2 cellular contexts compared by ENCODE assay signal in genomic region chr9:97808415-97808814, GRCh38.
TF ChIP-seq lines count a peak whose summit lies in the region.

No MANE protein-coding gene starts in this region.

TF ChIP-seq in GM23338, 12 proteins besides CTCF, POLR2A, EP300 and RAD21 (continued from another document):
- TF ChIP-seq STAT1 (IDR thresholded peaks at IDR 0.05; ENCODE audit: unreplicated experiment) (no peak), JUNB (IDR thresholded peaks at IDR 0.05; ENCODE audit: unreplicated experiment) (no peak), ETS1 (IDR thresholded peaks at IDR 0.05) (no peak), NANOG (IDR thresholded peaks at IDR 0.05; ENCODE audit: borderline replicate concordance) (no peak)

TF ChIP-seq in HepG2, 621 proteins besides CTCF, POLR2A, EP300 and RAD21 (continued from another document):
- TF ChIP-seq, protein P1, sequence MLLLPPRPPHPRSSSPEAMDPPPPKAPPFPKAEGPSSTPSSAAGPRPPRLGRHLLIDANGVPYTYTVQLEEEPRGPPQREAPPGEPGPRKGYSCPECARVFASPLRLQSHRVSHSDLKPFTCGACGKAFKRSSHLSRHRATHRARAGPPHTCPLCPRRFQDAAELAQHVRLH (CRISPR knock-in tag; IDR thresholded peaks at IDR 0.05; ENCODE audit: borderline replicate concordance, low read depth) = no peak
- no peak for TF ChIP-seq RFXANK (CRISPR knock-in tag; IDR thresholded peaks at IDR 0.05)
- no peak for TF ChIP-seq TSC22D2 (CRISPR knock-in tag; IDR thresholded peaks at IDR 0.05; ENCODE audit: borderline replicate concordance)
- no peak for TF ChIP-seq SMYD3 (CRISPR knock-in tag; IDR thresholded peaks at IDR 0.05)
- TF ChIP-seq ZFP1 (CRISPR knock-in tag; IDR thresholded peaks at IDR 0.05) = no peak
- no peak for TF ChIP-seq RFXAP (CRISPR knock-in tag; IDR thresholded peaks at IDR 0.05; ENCODE audit: borderline replicate concordance)
- no peak for TF ChIP-seq POGZ (CRISPR knock-in tag; IDR thresholded peaks at IDR 0.05)
- TF ChIP-seq E2F5 (CRISPR knock-in tag; conservative IDR thresholded peaks at IDR 0.05) = no peak
- no peak for TF ChIP-seq POLR2AphosphoS5 (IDR thresholded peaks at IDR 0.05; ENCODE audit: low read depth, low read length)
- no peak for TF ChIP-seq RXRA (CRISPR knock-in tag; IDR thresholded peaks at IDR 0.05)
- no peak for TF ChIP-seq ZBTB20 (CRISPR knock-in tag; IDR thresholded peaks at IDR 0.05; ENCODE audit: borderline replicate concordance, low read depth)
